Comparison of ENCODE assay signal across 18 cellular contexts in the genomic region with DNA sequence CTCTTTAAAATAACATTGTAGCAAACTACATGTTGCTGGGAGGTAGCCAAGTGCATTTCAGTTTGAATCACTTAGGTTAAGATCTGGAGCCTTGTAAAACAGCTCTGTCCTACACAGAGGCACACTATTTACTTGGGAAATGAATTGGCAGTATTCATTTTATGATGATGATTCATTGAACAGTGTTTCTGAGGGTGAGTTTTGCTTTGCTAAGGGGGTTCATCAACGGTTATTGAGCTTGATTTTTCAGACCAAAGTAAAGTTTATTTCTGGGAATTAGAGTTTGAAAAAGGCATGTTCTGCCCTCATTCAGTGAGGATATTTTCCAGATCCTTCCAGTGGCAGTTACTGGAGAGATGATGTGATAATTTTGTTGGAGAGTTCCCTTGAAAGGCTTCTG. TPM values are rescaled to one million over a fixed set of nuclear protein-coding genes. Genes with fewer than 3 reads are reported as not detected.
DNase-seq lines count a peak whose midpoint lies in the region; ATAC-seq and TF ChIP-seq lines count a peak whose summit lies in the region.
"Had no signal": no experiment of that assay in that cellular context is flagged by ENCODE, and none has a peak within 500 bp of the region (broad histone marks: within the 10 kb centered on the region; RNA-seq: fewer than 3 reads in every experiment).

No MANE protein-coding gene starts in this region.

- intact Hi-C loops in Right ventricle myocardium inferior (cut with DNase I) = no loop called here

- ATAC-seq in HG03342 (IDR thresholded peaks at IDR 0.05; ENCODE audit: unreplicated experiment) (no peak), HG03196 (IDR thresholded peaks at IDR 0.05; ENCODE audit: unreplicated experiment) (no peak), Right ventricle myocardium inferior (no peak)
- ATAC-seq: activated naive CD8-positive, alpha-beta T cell treated with anti-CD3 and anti-CD28 coated beads, Interleukin-2, amount 50 U/mL, for 24 hours; left ventricle myocardium superior had no signal

- H3K79me2 ChIP-seq in osteoblast (ENCODE audit: insufficient read depth, low read length) = no peaks in the 10 kb centered on the region

- no peaks in the 10 kb centered on the region for H3K36me3 ChIP-seq in osteoblast (ENCODE audit: insufficient read depth, low read length)
- H3K36me3 ChIP-seq: ovary had no signal

- TF ChIP-seq CTCF in LNCaP clone FGC (IDR thresholded peaks at IDR 0.05; ENCODE audit: control insufficient read depth, extremely low read depth, insufficient read depth) = no peak
- no peak for TF ChIP-seq CTCF in astrocyte of the spinal cord (IDR thresholded peaks at IDR 0.05; ENCODE audit: low read depth, low read length)
- TF ChIP-seq CTCF in osteoblast (IDR thresholded peaks at IDR 0.05; ENCODE audit: extremely low read depth, low read depth, low read length) = no peak

- H3K4me1 ChIP-seq in osteoblast (ENCODE audit: insufficient read depth, low read length) = no peaks in the 10 kb centered on the region

- H3K27ac ChIP-seq in osteoblast (ENCODE audit: low read depth, low read length) = no peak overlapping the region
- H3K27ac ChIP-seq: ovary, skin epidermis had no signal

- H3K4me3 ChIP-seq in LNCaP clone FGC (ENCODE audit: low read depth, low read length) = no peak overlapping the region
- no peak overlapping the region for H3K4me3 ChIP-seq in astrocyte of the spinal cord (ENCODE audit: low read depth, low read length)
- H3K4me3 ChIP-seq in osteoblast (ENCODE audit: insufficient read depth, low read length) = no peak overlapping the region
- H3K4me3 ChIP-seq: ovary, skin epidermis had no signal

- no peaks in the 10 kb centered on the region for H4K20me1 ChIP-seq in osteoblast (ENCODE audit: insufficient read depth, low read length)

- in situ Hi-C loops in astrocyte of the spinal cord (cut with HindIII; ENCODE audit: low sequenced_read_pairs) = no loop called here

- no peaks in the 10 kb centered on the region for H3K27me3 ChIP-seq in osteoblast (ENCODE audit: insufficient read depth, low read length)
- H3K27me3 ChIP-seq: ovary had no signal

- H3K4me2 ChIP-seq in osteoblast (ENCODE audit: insufficient read depth, low read length) = no peak overlapping the region

- no peaks in the 10 kb centered on the region for H3K9me3 ChIP-seq in osteoblast (ENCODE audit: low read depth, low read length)
- H3K9me3 ChIP-seq: ovary had no signal

- no peak overlapping the region for H2AFZ ChIP-seq in osteoblast (ENCODE audit: low read length)

- DNase-seq in Daoy (ENCODE audit: low read depth) (peak; percentile 26), LNCaP clone FGC (ENCODE audit: low read depth) (peak; percentile 56), astrocyte of the spinal cord (ENCODE audit: low read depth, low spot score) (peak; percentile 0), osteoblast (ENCODE audit: insufficient read length, low spot score, missing footprints) (peak; percentile 10), germinal center (ENCODE audit: low spot score) (no peak), Right ventricle myocardium inferior (ENCODE audit: missing footprints) (no peak)
- DNase-seq: activated CD8-positive, alpha-beta memory T cell treated with anti-CD3 and anti-CD28 coated beads for 24 hours; activated naive CD8-positive, alpha-beta T cell treated with anti-CD3 and anti-CD28 coated beads, Interleukin-2, amount 50 U/mL, for 24 hours; Calu3; GOT3; left ventricle myocardium superior; NCI-H146; ovary; stimulated activated CD4-positive, alpha-beta T cell treated with anti-CD3 and anti-CD28 coated beads, Interleukin-4, amount 100 ng/mL, for 24 hours had no signal

RNA-seq across cellular contexts. Expression of a gene that starts 55.6 kb away (rescaled TPM):
- total RNA-seq in Daoy (2014; rRNA removed; shearing (Covaris generic)) = 0.74 and 1.3 TPM in 2 replicates
- 0.29 and 0.72 TPM in 2 replicates for total RNA-seq in osteoblast
- total RNA-seq in Right ventricle myocardium inferior = 5.3 TPM
- total RNA-seq: T-helper 2 cell treated with Interferon-gamma antibody and Interleukin-4, amounts not matched to agents 100 ng/mL and 5 ng/mL, for 36 hours had no signal

Comparison
In these comparisons a context has a peak if more than half of its experiments do, and no peak if none do; other contexts are left out.
1. DNase-seq: peak in Daoy (single experiment), LNCaP clone FGC (single experiment), astrocyte of the spinal cord (single experiment) and osteoblast (single experiment); none in germinal center (single experiment) and Right ventricle myocardium inferior (single experiment).